ENCODE assay signal across 14 cellular contexts in genomic region chr9:32069169-32069813, GRCh38.
DNase-seq lines count a peak whose midpoint lies in the region; ATAC-seq and TF ChIP-seq lines count a peak whose summit lies in the region.
"Had no signal": no experiment of that assay in that cellular context is flagged by ENCODE, and none has a peak within 500 bp of the region (broad histone marks: within the 10 kb centered on the region; RNA-seq: fewer than 3 reads in every experiment).

No MANE protein-coding gene starts in this region.

- H3K27ac Mint-ChIP-seq in activated CD8-positive, alpha-beta T cell treated with anti-CD3 and anti-CD28 coated beads for 36 hours, result no peak overlapping the region
- no peak overlapping the region for H3K27ac Mint-ChIP-seq in activated CD8-positive, alpha-beta T cell treated with anti-CD3 and anti-CD28 coated beads, Interleukin-2, amount 10 ng/mL, durations not matched to agents 7 days and 5 days
- no peak overlapping the region for H3K27ac Mint-ChIP-seq in type B pancreatic cell
- H3K27ac Mint-ChIP-seq: activated B cell treated with CpG ODN at 0.5 μM for 24 hours; activated T-helper 2 cell treated with anti-CD3 and anti-CD28 coated beads, Interferon-gamma antibody, Interleukin-2, Interleukin-4, amounts not matched to agents 10 μg/mL and 5 μg/mL and 100 μg/mL, durations not matched to agents 14 hours and 24 hours and 36 hours had no signal

- no peaks in the 10 kb centered on the region for H3K4me1 ChIP-seq in KMS-11 (ENCODE audit: low read depth, poor library complexity, severe bottlenecking)
- no peaks in the 10 kb centered on the region for H3K4me1 ChIP-seq in mammary epithelial cell (ENCODE audit: insufficient read depth, low read length)
- H3K4me1 ChIP-seq: lower lobe of right lung had no signal

- H3K79me2 ChIP-seq in KMS-11 (ENCODE audit: insufficient read depth, low read depth) (no peaks in the 10 kb centered on the region), mammary epithelial cell (ENCODE audit: insufficient read depth, low read length) (no peaks in the 10 kb centered on the region)

- H2AFZ ChIP-seq in KMS-11 (ENCODE audit: low read depth) (no peak overlapping the region), mammary epithelial cell (ENCODE audit: low read depth, low read length) (no peak overlapping the region)

- WGBS in mammary epithelial cell (ENCODE audit: low coverage, missing lambda C conversion rate), result 35% methylated on average over 9 of the region's 9 CpGs

- intact Hi-C loops in activated CD8-positive, alpha-beta T cell treated with anti-CD3 and anti-CD28 coated beads for 36 hours (cut with micrococcal nuclease), result no loop called here
- intact Hi-C loops in mammary epithelial cell (cut with micrococcal nuclease), result no loop called here

- H3K36me3 ChIP-seq in KMS-11 (ENCODE audit: insufficient read depth) (no peaks in the 10 kb centered on the region), mammary epithelial cell (ENCODE audit: insufficient read depth, low read length) (no peaks in the 10 kb centered on the region)
- H3K36me3 ChIP-seq: lower lobe of right lung had no signal

- no peak overlapping the region for H3K27ac ChIP-seq in KMS-11
- H3K27ac ChIP-seq in mammary epithelial cell (ENCODE audit: insufficient read depth, low read depth, low read length), result no peak overlapping the region
- H3K27ac ChIP-seq: lower lobe of right lung had no signal

- H3K4me3 ChIP-seq in KMS-11 (IDR thresholded peaks at IDR 0.05; ENCODE audit: insufficient read depth, low read depth, low read length), result no peak overlapping the region
- no peak overlapping the region for H3K4me3 ChIP-seq in mammary epithelial cell (replicated peaks in 1 of 3; ENCODE audit: insufficient read depth in 1 of 3, low read depth in 2 of 3, low read length in 3 of 3)
- H3K4me3 ChIP-seq: lower lobe of right lung had no signal

- dilution Hi-C loops in mammary epithelial cell (cut with HindIII; ENCODE audit: low sequenced_read_pairs), result no loop called here

- H3K9ac ChIP-seq in KMS-11, result no peak overlapping the region
- no peak overlapping the region for H3K9ac ChIP-seq in mammary epithelial cell (ENCODE audit: insufficient read depth, low read length)

- no peaks in the 10 kb centered on the region for H3K9me3 ChIP-seq in mammary epithelial cell (replicated peaks; ENCODE audit: insufficient read depth, low read length)
- H3K9me3 ChIP-seq: lower lobe of right lung had no signal

- in situ Hi-C loops in mammary epithelial cell (cut with MboI; ENCODE audit: low sequenced_read_pairs in 2 of 2), result no loop called here

- BruUV-seq in mammary epithelial cell (replicated peaks; lab: Mats Ljungman, UMichigan), result no TSS peak

- no peak overlapping the region for H3K4me3 Mint-ChIP-seq in activated CD8-positive, alpha-beta T cell treated with anti-CD3 and anti-CD28 coated beads for 36 hours
- H3K4me3 Mint-ChIP-seq in activated CD8-positive, alpha-beta T cell treated with anti-CD3 and anti-CD28 coated beads, Interleukin-2, amount 10 ng/mL, durations not matched to agents 7 days and 5 days, result no peak overlapping the region
- no peak overlapping the region for H3K4me3 Mint-ChIP-seq in type B pancreatic cell
- H3K4me3 Mint-ChIP-seq: activated B cell treated with CpG ODN at 0.5 μM for 24 hours; central memory CD8-positive, alpha-beta T cell had no signal

- no peak for DNase-seq in activated CD8-positive, alpha-beta T cell treated with anti-CD3 and anti-CD28 coated beads for 36 hours
- DNase-seq in activated CD8-positive, alpha-beta T cell treated with anti-CD3 and anti-CD28 coated beads, Interleukin-2, amount 10 ng/mL, durations not matched to agents 7 days and 5 days, result no peak
- no peak for DNase-seq in mammary epithelial cell
- no peak for DNase-seq in type B pancreatic cell (ENCODE audit: extremely low spot score, unreplicated experiment)
- no peak for DNase-seq in NCI-H226
- no peak for DNase-seq in NCI-H146 (lab: John Stamatoyannopoulos, UW)
- no peak for DNase-seq in cortex of kidney (lab: John Stamatoyannopoulos, UW)
- DNase-seq: activated B cell treated with CpG ODN at 0.5 μM for 24 hours, foreskin melanocyte, lower lobe of right lung, trophoblast cell had no signal

- H3K36me3 Mint-ChIP-seq in activated CD8-positive, alpha-beta T cell treated with anti-CD3 and anti-CD28 coated beads for 36 hours (ENCODE audit: low read depth), result no peaks in the 10 kb centered on the region
- H3K36me3 Mint-ChIP-seq in activated CD8-positive, alpha-beta T cell treated with anti-CD3 and anti-CD28 coated beads, Interleukin-2, amount 10 ng/mL, durations not matched to agents 7 days and 5 days (ENCODE audit: low read depth), result no peaks in the 10 kb centered on the region
- no peaks in the 10 kb centered on the region for H3K36me3 Mint-ChIP-seq in type B pancreatic cell

- CTCF ChIA-PET in activated CD8-positive, alpha-beta T cell treated with anti-CD3 and anti-CD28 coated beads for 36 hours (lab: Charles Lee), result interaction anchor here (0.7 to 1.5 kb wide), 6 partner anchors 8 to 194 kb away, joined by 3 to 5 read pairs (median 4); no protein-coding TSS in a partner anchor
- CTCF ChIA-PET in activated CD8-positive, alpha-beta T cell treated with anti-CD3 and anti-CD28 coated beads, Interleukin-2, amount 10 ng/mL, durations not matched to agents 7 days and 5 days (lab: Charles Lee), result interaction anchor here (1.2 to 1.5 kb wide), 2 partner anchors 13 kb away, joined by 3 to 4 read pairs; no protein-coding TSS in a partner anchor
- CTCF ChIA-PET in mammary epithelial cell (lab: Charles Lee; ENCODE audit: low non-redundant PET), result no interaction called here

- no peak overlapping the region for H3K4me2 ChIP-seq in KMS-11
- H3K4me2 ChIP-seq in mammary epithelial cell (ENCODE audit: insufficient read depth, low read depth, low read length), result no peak overlapping the region

- no peaks in the 10 kb centered on the region for H4K20me1 ChIP-seq in KMS-11 (ENCODE audit: insufficient read depth)
- H4K20me1 ChIP-seq in mammary epithelial cell (ENCODE audit: insufficient read depth, low read length), result no peaks in the 10 kb centered on the region

- POLR2A ChIA-PET in activated CD8-positive, alpha-beta T cell treated with anti-CD3 and anti-CD28 coated beads for 36 hours (lab: Charles Lee), result interaction anchor here (1.3 kb wide), 1 partner anchor 321 kb away, joined by 3 read pairs; no protein-coding TSS in a partner anchor
- POLR2A ChIA-PET in activated CD8-positive, alpha-beta T cell treated with anti-CD3 and anti-CD28 coated beads, Interleukin-2, amount 10 ng/mL, durations not matched to agents 7 days and 5 days (lab: Charles Lee), result no interaction called here

- no peaks in the 10 kb centered on the region for H3K4me1 Mint-ChIP-seq in activated CD8-positive, alpha-beta T cell treated with anti-CD3 and anti-CD28 coated beads for 36 hours (ENCODE audit: low read depth)
- H3K4me1 Mint-ChIP-seq in activated CD8-positive, alpha-beta T cell treated with anti-CD3 and anti-CD28 coated beads, Interleukin-2, amount 10 ng/mL, durations not matched to agents 7 days and 5 days (ENCODE audit: low read depth), result no peaks in the 10 kb centered on the region
- H3K4me1 Mint-ChIP-seq in type B pancreatic cell (ENCODE audit: unreplicated experiment), result no peaks in the 10 kb centered on the region
- H3K4me1 Mint-ChIP-seq: activated B cell treated with CpG ODN at 0.5 μM for 24 hours; central memory CD8-positive, alpha-beta T cell had no signal

- no peaks in the 10 kb centered on the region for H3K9me3 Mint-ChIP-seq in activated CD8-positive, alpha-beta T cell treated with anti-CD3 and anti-CD28 coated beads for 36 hours
- no peaks in the 10 kb centered on the region for H3K9me3 Mint-ChIP-seq in activated CD8-positive, alpha-beta T cell treated with anti-CD3 and anti-CD28 coated beads, Interleukin-2, amount 10 ng/mL, durations not matched to agents 7 days and 5 days (ENCODE audit: insufficient read depth)
- no peaks in the 10 kb centered on the region for H3K9me3 Mint-ChIP-seq in type B pancreatic cell
- H3K9me3 Mint-ChIP-seq: activated B cell treated with CpG ODN at 0.5 μM for 24 hours; activated T-helper 2 cell treated with anti-CD3 and anti-CD28 coated beads, Interferon-gamma antibody, Interleukin-2, Interleukin-4, amounts not matched to agents 10 μg/mL and 5 μg/mL and 100 μg/mL, durations not matched to agents 14 hours and 24 hours and 36 hours had no signal

- no peaks in the 10 kb centered on the region for H3K27me3 Mint-ChIP-seq in activated CD8-positive, alpha-beta T cell treated with anti-CD3 and anti-CD28 coated beads for 36 hours
- no peaks in the 10 kb centered on the region for H3K27me3 Mint-ChIP-seq in activated CD8-positive, alpha-beta T cell treated with anti-CD3 and anti-CD28 coated beads, Interleukin-2, amount 10 ng/mL, durations not matched to agents 7 days and 5 days (ENCODE audit: low read depth)
- no peaks in the 10 kb centered on the region for H3K27me3 Mint-ChIP-seq in type B pancreatic cell
- H3K27me3 Mint-ChIP-seq: activated B cell treated with CpG ODN at 0.5 μM for 24 hours; central memory CD8-positive, alpha-beta T cell had no signal

- H3K27me3 ChIP-seq in KMS-11 (ENCODE audit: insufficient read depth, low read depth), result no peaks in the 10 kb centered on the region
- no peaks in the 10 kb centered on the region for H3K27me3 ChIP-seq in mammary epithelial cell (ENCODE audit: insufficient read depth, low read length)

- no peak for ATAC-seq in activated CD8-positive, alpha-beta T cell treated with anti-CD3 and anti-CD28 coated beads for 36 hours
- no peak for ATAC-seq in activated CD8-positive, alpha-beta T cell treated with anti-CD3 and anti-CD28 coated beads, Interleukin-2, amount 10 ng/mL, durations not matched to agents 7 days and 5 days
- ATAC-seq: lower lobe of right lung had no signal

- peak; percentile 59 for TF ChIP-seq CTCF in activated CD8-positive, alpha-beta T cell treated with anti-CD3 and anti-CD28 coated beads for 36 hours (IDR thresholded peaks at IDR 0.05)
- peak; percentile 63 for TF ChIP-seq CTCF in KMS-11 (conservative IDR thresholded peaks at IDR 0.05; ENCODE audit: low read depth, low read length)
- peak; percentile 29 to 30 for TF ChIP-seq CTCF in mammary epithelial cell (conservative IDR thresholded peaks at IDR 0.05 in 1 of 2, IDR thresholded peaks at IDR 0.05 in 1 of 2; ENCODE audit: extremely low read depth in 1 of 2, insufficient read depth in 1 of 2, low read depth in 1 of 2, low read length in 2 of 2)
- TF ChIP-seq CTCF in type B pancreatic cell (conservative IDR thresholded peaks at IDR 0.05), result peak; percentile 61
